Comparison of ENCODE assay signal across 31 cellular contexts in the genomic region with DNA sequence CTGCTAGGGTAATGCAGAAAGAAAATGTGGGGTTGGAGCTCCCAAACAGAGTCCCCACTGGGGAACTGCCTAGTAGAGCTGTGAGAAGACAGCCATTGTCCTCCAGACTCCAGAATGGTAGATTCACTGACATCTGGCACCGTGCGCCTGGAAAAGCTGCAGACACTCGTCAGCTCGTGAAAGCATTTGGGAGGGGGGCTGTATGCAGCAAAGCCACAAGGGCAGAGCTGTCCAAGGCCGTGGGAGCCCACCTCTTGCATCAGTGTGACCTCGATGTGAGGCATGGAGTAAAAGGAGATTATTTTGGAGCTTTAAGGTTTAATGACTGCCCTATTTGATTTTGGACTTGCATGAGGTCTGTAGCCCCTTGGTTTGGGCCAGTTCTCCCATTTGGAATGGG.
"Had no signal": no experiment of that assay in that cellular context is flagged by ENCODE, and none has a peak within 500 bp of the region (broad histone marks: within the 10 kb centered on the region; RNA-seq: fewer than 3 reads in every experiment).

No MANE protein-coding gene starts in this region.

- H3K36me3 ChIP-seq: adrenal gland, ascending aorta, brain microvascular endothelial cell, breast epithelium, cardiac muscle cell had no signal

- H3K27ac ChIP-seq: adrenal gland, ascending aorta, body of pancreas, brain microvascular endothelial cell, breast epithelium, cardiac muscle cell had no signal

- DNase-seq: activated gamma-delta T cell; activated gamma-delta T cell treated with Interleukin-2 at 50 U/mL for 16 hours; activated naive CD4-positive, alpha-beta T cell; activated naive CD4-positive, alpha-beta T cell treated with anti-CD3 and anti-CD28 coated beads for 36 hours; activated naive CD4-positive, alpha-beta T cell treated with anti-CD3 and anti-CD28 coated beads, Interleukin-2, amount 10 ng/mL, durations not matched to agents 7 days and 5 days; activated naive CD4-positive, alpha-beta T cell treated with anti-CD3 and anti-CD28 coated beads, Interleukin-2, amount 50 U/mL, for 16 hours; activated naive CD4-positive, alpha-beta T cell treated with Interleukin-2 at 50 U/mL for 16 hours; activated naive CD8-positive, alpha-beta T cell treated with anti-CD3 and anti-CD28 coated beads for 36 hours; activated naive CD8-positive, alpha-beta T cell treated with anti-CD3 and anti-CD28 coated beads, Interleukin-2, amount 10 ng/mL, durations not matched to agents 7 days and 5 days; activated naive CD8-positive, alpha-beta T cell treated with anti-CD3 and anti-CD28 coated beads, Interleukin-2, amount 50 U/mL, for 24 hours; activated T-cell treated with anti-CD3 and anti-CD28 coated beads for 4 hours; activated T-cell treated with anti-CD3 and anti-CD28 coated beads, Interleukin-2, amount 50 U/mL, for 1 hour; activated T-cell treated with anti-CD3 and anti-CD28 coated beads, Interleukin-2, amount 50 U/mL, for 24 hours; activated T-cell treated with anti-CD3 and anti-CD28 coated beads, Interleukin-2, amount 50 U/mL, for 4 hours; activated T-cell treated with anti-CD3 and anti-CD28 coated beads, Interleukin-2, amount 50 U/mL, for 48 hours; activated T-cell treated with anti-CD3 and anti-CD28 coated beads, Interleukin-2, amount 50 U/mL, for 72 hours; adrenal gland; amniotic stem cell; amygdala; anterior cingulate cortex; aorta; body of pancreas; brain microvascular endothelial cell; caudate nucleus; central memory CD4-positive, alpha-beta T cell; cerebellar nuclear complex had no signal

- H3K27me3 ChIP-seq: adrenal gland, ascending aorta, body of pancreas, brain microvascular endothelial cell, breast epithelium, cardiac muscle cell had no signal

- H3K9me3 ChIP-seq: adrenal gland, ascending aorta, body of pancreas, breast epithelium had no signal

- H3K4me3 ChIP-seq: adrenal gland, ascending aorta, body of pancreas, breast epithelium, cardiac muscle cell had no signal

- H3K4me1 ChIP-seq: adrenal gland, ascending aorta, body of pancreas, breast epithelium had no signal

- ATAC-seq: activated naive CD4-positive, alpha-beta T cell treated with anti-CD3 and anti-CD28 coated beads, Interleukin-2, amount 50 U/mL, for 72 hours; activated naive CD8-positive, alpha-beta T cell treated with anti-CD3 and anti-CD28 coated beads, Interleukin-2, amount 50 U/mL, for 24 hours; activated T-cell treated with anti-CD3 and anti-CD28 coated beads, Interleukin-2, amount 50 U/mL, for 4 hours; activated T-cell treated with anti-CD3 and anti-CD28 coated beads, Interleukin-2, amount 50 U/mL, for 72 hours; activated T-helper 17 cell treated with anti-CD3 and anti-CD28 coated beads, Interleukin-2, amount 50 U/mL, for 72 hours; body of pancreas had no signal
